In genomic region chr3:53939081-53939582, GRCh38 we compare ENCODE assay signal across 10 cellular contexts. TPM values are rescaled to one million over a fixed set of nuclear protein-coding genes. Genes with fewer than 3 reads are reported as not detected.
DNase-seq lines count a peak whose midpoint lies in the region; ATAC-seq, FAIRE-seq and TF ChIP-seq lines count a peak whose summit lies in the region.
"Had no signal": no experiment of that assay in that cellular context is flagged by ENCODE, and none has a peak within 500 bp of the region (broad histone marks: within the 10 kb centered on the region; RNA-seq: fewer than 3 reads in every experiment).

No MANE protein-coding gene starts in this region.

- no peak for TF ChIP-seq RAD21 in SK-N-SH (IDR thresholded peaks at IDR 0.05; ENCODE audit: low read length)

- WGBS in SK-N-SH (ENCODE audit: low lambda C conversion rate), result 32% methylated on average over 10 of the region's 10 CpGs

- H3K36me3 ChIP-seq in SK-N-SH (replicated peaks in 1 of 2; ENCODE audit: control insufficient read depth in 1 of 2, insufficient read depth in 2 of 2, low read length in 1 of 2), result no peaks in the 10 kb centered on the region

- no peak overlapping the region for H3K9ac ChIP-seq in SK-N-SH

- FAIRE-seq in GM19239 (lab: Jason Lieb, UNC), result no peak

- no peak for TF ChIP-seq CTCF in SK-N-SH (IDR thresholded peaks at IDR 0.05)

- no peak for ATAC-seq in HG03520 (IDR thresholded peaks at IDR 0.05; ENCODE audit: unreplicated experiment)
- no peak for ATAC-seq in GM18873 (IDR thresholded peaks at IDR 0.05; ENCODE audit: low FRiP score, unreplicated experiment)
- ATAC-seq in GM18858 (IDR thresholded peaks at IDR 0.05; ENCODE audit: unreplicated experiment), result no peak

- H3K9me3 ChIP-seq in SK-N-SH, result no peaks in the 10 kb centered on the region

- no peaks in the 10 kb centered on the region for H3K27me3 ChIP-seq in SK-N-SH (ENCODE audit: insufficient read depth)

- DNase-seq in NCI-H524 (lab: John Stamatoyannopoulos, UW) (peak; percentile 58 to 86), SK-N-SH (peak; percentile 58), left kidney (ENCODE audit: low read depth, low spot score) (peak; percentile 78), GM19239 (ENCODE audit: insufficient read length, low spot score) (no peak)
- DNase-seq: DMS79, NCI-H1105, Right ventricle myocardium superior had no signal

- POLR2A ChIA-PET in SK-N-SH (lab: Yijun Ruan, JAX), result interaction anchor here (0.7 kb wide), 1 partner anchor 47 kb away, joined by 3 read pairs; the partner anchor contains the start of gene SELENOK

- H3K4me1 ChIP-seq in SK-N-SH (ENCODE audit: control insufficient read depth in 1 of 2, insufficient read depth in 2 of 2, low read depth in 1 of 2, low read length in 1 of 2), result peaks cover 0 to 8% of the 10 kb centered on the region in 2 experiments; a peak in 2 of 4 replicates

- no peaks in the 10 kb centered on the region for H4K20me1 ChIP-seq in SK-N-SH (ENCODE audit: insufficient read depth)

- H3K4me3 ChIP-seq in SK-N-SH (ENCODE audit: low read depth in 2 of 2, low read length in 1 of 2), result no peak overlapping the region

- no peaks in the 10 kb centered on the region for H3K9me2 ChIP-seq in SK-N-SH

- 0 out of 2 replicates have a peak overlapping the region, but pooled peaks have one; percentile 37 for H2AFZ ChIP-seq in SK-N-SH (ENCODE audit: low read depth)

- no peaks in the 10 kb centered on the region for H3K79me2 ChIP-seq in SK-N-SH (ENCODE audit: insufficient read depth)

- H3K27ac ChIP-seq in SK-N-SH (ENCODE audit: low read depth in 2 of 2, low read length in 1 of 2), result no peak overlapping the region; a peak in 1 of 4 replicates

- peaks cover 3% of the 10 kb centered on the region for H3F3A ChIP-seq in SK-N-SH (replicated peaks; ENCODE audit: insufficient read depth)

- CTCF ChIA-PET in SK-N-SH (lab: Yijun Ruan, JAX), result interaction anchor here (0.6 to 6.2 kb wide), 88 partner anchors 8 to 1785 kb away, joined by 3 to 54 read pairs (median 4); partner anchors contain the start of genes CACNA2D3 and SELENOK

- no peak overlapping the region for H3K4me2 ChIP-seq in SK-N-SH

- no peak; a peak in 1 of 4 replicates for TF ChIP-seq EP300 in SK-N-SH (IDR thresholded peaks at IDR 0.05; ENCODE audit: borderline replicate concordance in 1 of 2, low read depth in 1 of 2, low read length in 1 of 2)

TF ChIP-seq in SK-N-SH, 30 proteins besides CTCF, POLR2A, EP300 and RAD21:
- TF ChIP-seq USF2 (IDR thresholded peaks at IDR 0.05; ENCODE audit: borderline replicate concordance, low read depth, low read length), result no peak
- peak; percentile 72; the same call in 1 of the 2 replicates for TF ChIP-seq FOXJ3 (CRISPR knock-in tag; IDR thresholded peaks at IDR 0.05)
- TF ChIP-seq GATA2 (CRISPR knock-in tag; IDR thresholded peaks at IDR 0.05), result peak; percentile 92
TF ChIP-seq in SK-N-SH: peak in this region for 2.

RNA-seq across cellular contexts. Expression of gene SELENOK, which starts 47.5 kb away (rescaled TPM):
- polyA plus RNA-seq in SK-N-SH (2012; rRNA removed), result 29.2 and 32.1 TPM in 2 replicates
- polyA plus RNA-seq in SK-N-SH (2012; cell fraction: cytosol; rRNA removed), result 40.3 and 55.4 TPM in 2 replicates
- polyA plus RNA-seq in SK-N-SH (2012; cell fraction: nucleus; rRNA removed), result 10.2 and 16.8 TPM in 2 replicates

RNA-seq across cellular contexts. Expression of gene ACTR8, which starts 57.2 kb away (rescaled TPM):
- 17.7 and 23.6 TPM in 2 replicates for polyA plus RNA-seq in SK-N-SH (2012; rRNA removed)
- polyA plus RNA-seq in SK-N-SH (2012; cell fraction: cytosol; rRNA removed), result 17.5 and 18.5 TPM in 2 replicates
- polyA plus RNA-seq in SK-N-SH (2012; cell fraction: nucleus; rRNA removed), result 24.8 and 33.7 TPM in 2 replicates
